12 cellular contexts compared by ENCODE assay signal in genomic region chr15:50390549-50391264, GRCh38. TPM values are rescaled to one million over a fixed set of nuclear protein-coding genes. Genes with fewer than 3 reads are reported as not detected.
DNase-seq lines count a peak whose midpoint lies in the region; ATAC-seq, FAIRE-seq and TF ChIP-seq lines count a peak whose summit lies in the region.
"Had no signal": no experiment of that assay in that cellular context is flagged by ENCODE, and none has a peak within 500 bp of the region (broad histone marks: within the 10 kb centered on the region; RNA-seq: fewer than 3 reads in every experiment).

No MANE protein-coding gene starts in this region.

- H3K9me3 ChIP-seq in breast epithelium: no peaks in the 10 kb centered on the region

- H3K27ac Mint-ChIP-seq in naive thymus-derived CD8-positive, alpha-beta T cell: no peak overlapping the region
- H3K27ac Mint-ChIP-seq: brain had no signal

- peaks cover 0 to 3% (median 0%) of the 10 kb centered on the region in 3 donors for H3K36me3 Mint-ChIP-seq in naive thymus-derived CD8-positive, alpha-beta T cell
- H3K36me3 Mint-ChIP-seq: brain had no signal

- intact Hi-C loops in breast epithelium (cut with DNase I; ENCODE audit: low total_unique reads): no loop called here

- POLR2A ChIA-PET in naive thymus-derived CD8-positive, alpha-beta T cell (lab: Charles Lee): no interaction called here

- H3K27ac ChIP-seq in breast epithelium: no peak overlapping the region

- ATAC-seq in GM21528 (IDR thresholded peaks at IDR 0.05; ENCODE audit: low FRiP score, unreplicated experiment) (peak; percentile 86), HG03520 (IDR thresholded peaks at IDR 0.05; ENCODE audit: unreplicated experiment) (peak; percentile 80), GM19324 (IDR thresholded peaks at IDR 0.05; ENCODE audit: low FRiP score, unreplicated experiment) (no peak)
- ATAC-seq in naive thymus-derived CD8-positive, alpha-beta T cell: no peak

- TF ChIP-seq CTCF in bronchial epithelial cell (IDR thresholded peaks at IDR 0.05; ENCODE audit: insufficient read depth, low read length, severe bottlenecking) (no peak), breast epithelium (IDR thresholded peaks at IDR 0.05) (no peak)

- DNase-seq in DMS79 (lab: John Stamatoyannopoulos, UW) (peak; percentile 6), bronchial epithelial cell (ENCODE audit: low read depth) (peak; percentile 20), breast epithelium (ENCODE audit: low spot score in 2 of 2) (no peak), dedifferentiated amniotic fluid mesenchymal stem cell (ENCODE audit: extremely low spot score) (no peak)
- DNase-seq in naive thymus-derived CD8-positive, alpha-beta T cell: no peak
- DNase-seq: GOT3, hippocampal formation, NCI-H1930 had no signal

- H3K9me3 Mint-ChIP-seq in naive thymus-derived CD8-positive, alpha-beta T cell: no peaks in the 10 kb centered on the region
- H3K9me3 Mint-ChIP-seq: brain had no signal

- no peak for FAIRE-seq in bronchial epithelial cell (lab: Jason Lieb, UNC)

- H3K4me3 ChIP-seq in bronchial epithelial cell (ENCODE audit: low read depth, low read length): no peak overlapping the region
- no peak overlapping the region for H3K4me3 ChIP-seq in breast epithelium

- no peaks in the 10 kb centered on the region for H3K27me3 Mint-ChIP-seq in naive thymus-derived CD8-positive, alpha-beta T cell
- H3K27me3 Mint-ChIP-seq: brain had no signal

- H3K27me3 ChIP-seq in bronchial epithelial cell (ENCODE audit: control insufficient read depth, insufficient read depth, low read length) (no peaks in the 10 kb centered on the region), breast epithelium (no peaks in the 10 kb centered on the region)

- H3K4me1 ChIP-seq in breast epithelium: no peaks in the 10 kb centered on the region

- no peaks in the 10 kb centered on the region for H3K4me1 Mint-ChIP-seq in naive thymus-derived CD8-positive, alpha-beta T cell
- H3K4me1 Mint-ChIP-seq: brain had no signal

- no peak overlapping the region for H3K4me3 Mint-ChIP-seq in naive thymus-derived CD8-positive, alpha-beta T cell
- H3K4me3 Mint-ChIP-seq: brain had no signal

- H3K36me3 ChIP-seq in bronchial epithelial cell (ENCODE audit: control insufficient read depth, insufficient read depth, low read length): no peaks in the 10 kb centered on the region
- H3K36me3 ChIP-seq in breast epithelium: no peaks in the 10 kb centered on the region

- no peak for TF ChIP-seq POLR2A in breast epithelium (IDR thresholded peaks at IDR 0.05)

RNA-seq across cellular contexts. Expression of gene USP8, which starts 33.5 kb away (rescaled TPM):
- total RNA-seq in bronchial epithelial cell (30.8 and 42.9 TPM in 2 replicates), breast epithelium (10 to 100 TPM; 40.6 to 84.7 (median 47.2) TPM)
- 10 to 100 TPM; 62.1 to 72.0 TPM for total RNA-seq in naive thymus-derived CD8-positive, alpha-beta T cell
- 10 to 100 TPM; 27.5 to 29.7 (median 28.7) TPM for polyA plus RNA-seq in naive thymus-derived CD8-positive, alpha-beta T cell

RNA-seq across cellular contexts. Expression of gene GABPB1, which starts 35.7 kb away (rescaled TPM):
- total RNA-seq in bronchial epithelial cell: 58.2 and 85.0 TPM in 2 replicates
- total RNA-seq in breast epithelium: 10 to 100 TPM; 14.6 to 37.4 (median 35.9) TPM
- 10 to 100 TPM; 23.4 to 29.9 TPM for total RNA-seq in naive thymus-derived CD8-positive, alpha-beta T cell
- polyA plus RNA-seq in naive thymus-derived CD8-positive, alpha-beta T cell: 10 to 100 TPM; 20.6 to 29.1 (median 25.1) TPM

Comparison
In these comparisons a context has a peak if more than half of its experiments do, and no peak if none do; other contexts are left out.
1. DNase-seq: peak in DMS79 (single experiment) and bronchial epithelial cell (single experiment); none in breast epithelium (0 of 2), dedifferentiated amniotic fluid mesenchymal stem cell (single experiment) and naive thymus-derived CD8-positive, alpha-beta T cell (0 of 10).
2. ATAC-seq: peak in GM21528 (single experiment) and HG03520 (single experiment); none in GM19324 (single experiment) and naive thymus-derived CD8-positive, alpha-beta T cell (0 of 2).